12 cellular contexts compared by ENCODE assay signal in genomic region chr3:128438488-128439072, GRCh38. TPM values are rescaled to one million over a fixed set of nuclear protein-coding genes. Genes with fewer than 3 reads are reported as not detected.
A peak's percentile ranks its signal among the peaks of the same experiment; 100 is the strongest.
DNase-seq lines count a peak whose midpoint lies in the region; ATAC-seq, FAIRE-seq and TF ChIP-seq lines count a peak whose summit lies in the region.
"Had no signal": no experiment of that assay in that cellular context is flagged by ENCODE, and none has a peak within 500 bp of the region (broad histone marks: within the 10 kb centered on the region; RNA-seq: fewer than 3 reads in every experiment).

No MANE protein-coding gene starts in this region.

- peak; percentile 56 for TF ChIP-seq RAD21 in Ishikawa (IDR thresholded peaks at IDR 0.05; ENCODE audit: low read depth)
- TF ChIP-seq RAD21 in GM12878 (IDR thresholded peaks at IDR 0.05; ENCODE audit: insufficient read depth, low read depth, low read length): no peak

- SMC1A ChIA-PET in GM12878 (lab: Charles Lee; ENCODE audit: uncharacterized antibody, unreplicated experiment): interaction anchor here (0.7 kb wide), 1 partner anchor 11 kb away, joined by 3 read pairs; no protein-coding TSS in a partner anchor

- no TSS peak for BruUV-seq in GM12878 (replicated peaks; lab: Mats Ljungman, UMichigan)

- H3K4me1 ChIP-seq in GM12878 (ENCODE audit: control insufficient read depth, insufficient read depth, low read length): no peaks in the 10 kb centered on the region
- H3K4me1 ChIP-seq in lower lobe of right lung: no peaks in the 10 kb centered on the region

- H3K27ac ChIP-seq in GM12878 (ENCODE audit: control insufficient read depth, insufficient read depth) (no peak overlapping the region), lower lobe of right lung (no peak overlapping the region)

- POLR2A ChIA-PET in GM12878 (lab: Charles Lee): no interaction called here

- intact Hi-C loops in GM12878 (cut with micrococcal nuclease; ENCODE audit: unreplicated experiment) (no loop called here), lower lobe of right lung (cut with DNase I) (no loop called here)

- H3K9me3 ChIP-seq in GM12878 (replicated peaks; ENCODE audit: control insufficient read depth, insufficient read depth, low read length) (no peaks in the 10 kb centered on the region), lower lobe of right lung (no peaks in the 10 kb centered on the region)

- CTCF ChIA-PET in GM12878 (lab: Yijun Ruan, JAX): interaction anchor here (0.6 to 1.6 kb wide), 6 partner anchors 61 to 344 kb away, joined by 3 to 5 read pairs (median 4); no protein-coding TSS in a partner anchor

- peaks cover 7 to 13% of the 10 kb centered on the region in 2 experiments for H3K27me3 ChIP-seq in GM12878 (replicated peaks in 1 of 2; ENCODE audit: control insufficient read depth in 2 of 2, insufficient read depth in 2 of 2, low read length in 1 of 2)
- peaks cover 8% of the 10 kb centered on the region for H3K27me3 ChIP-seq in lower lobe of right lung (ENCODE audit: low read depth)

- TF ChIP-seq CTCF in GM12878 (IDR thresholded peaks at IDR 0.05 in 2 of 3, conservative IDR thresholded peaks at IDR 0.05 in 1 of 3; ENCODE audit: control insufficient read depth in 2 of 3, extremely low read depth in 1 of 3, insufficient read depth in 1 of 3, low read depth in 3 of 3, low read length in 3 of 3): peak; percentile 35 to 70 (median 67)
- TF ChIP-seq CTCF in lower lobe of right lung (IDR thresholded peaks at IDR 0.05): peak; percentile 23

- no peak for TF ChIP-seq EP300 in Ishikawa (IDR thresholded peaks at IDR 0.05; ENCODE audit: borderline replicate concordance)
- TF ChIP-seq EP300 in GM12878 (IDR thresholded peaks at IDR 0.05; ENCODE audit: borderline replicate concordance in 1 of 2, control insufficient read depth in 1 of 2, low read depth in 2 of 2, low read length in 2 of 2): no peak

- no peak overlapping the region for H3K9ac ChIP-seq in GM12878 (ENCODE audit: control insufficient read depth, insufficient read depth, low read length)

- H3K36me3 ChIP-seq in GM12878 (ENCODE audit: control insufficient read depth in 2 of 2, insufficient read depth in 2 of 2, low read length in 1 of 2) (no peaks in the 10 kb centered on the region), lower lobe of right lung (no peaks in the 10 kb centered on the region)

- no peak overlapping the region for H3K4me3 ChIP-seq in GM12878
- no peak overlapping the region for H3K4me3 ChIP-seq in lower lobe of right lung

- no peak overlapping the region for H3K4me2 ChIP-seq in GM12878 (ENCODE audit: control insufficient read depth, insufficient read depth)

- TF ChIP-seq POLR2A in GM12878 (IDR thresholded peaks at IDR 0.05; ENCODE audit: low read depth, low read length): no peak

- ATAC-seq in GM12878: peak; percentile 74
- peak in 1 of 2 donors; percentile 24 for ATAC-seq in lower lobe of right lung
- no peak for ATAC-seq in HG02840 (IDR thresholded peaks at IDR 0.05; ENCODE audit: low FRiP score, unreplicated experiment)
- ATAC-seq: left colon had no signal

- DNase-seq in DMS 273 (lab: John Stamatoyannopoulos, UW; ENCODE audit: unreplicated experiment) (peak; percentile 62), DMS 273 treated with DMSO at 0.1 percent for 48 hours (lab: John Stamatoyannopoulos, UW) (no peak), GM12878 (ENCODE audit: low read depth, low spot score) (no peak), lower lobe of right lung (no peak), HK-2 (ENCODE audit: unreplicated experiment) (no peak), NCI-H1436 (lab: John Stamatoyannopoulos, UW) (no peak)
- DNase-seq: left colon, NCI-H510A treated with DMSO at 0.1 percent for 48 hours had no signal

- no peaks in the 10 kb centered on the region; the same call in 1 of the 2 replicates for H4K20me1 ChIP-seq in GM12878 (ENCODE audit: control insufficient read depth, insufficient read depth)

- WGBS in GM12878 (ENCODE audit: insufficient coverage, insufficient replicate concordance, low lambda C conversion rate, missing lambda C conversion rate): 27% methylated on average over 6 of the region's 6 CpGs

- RAD21 ChIA-PET in GM12878 (lab: Charles Lee; ENCODE audit: unreplicated experiment): interaction anchor here (0.8 to 1.0 kb wide), 2 partner anchors 131 to 343 kb away, joined by 3 read pairs; no protein-coding TSS in a partner anchor

- H3K79me2 ChIP-seq in GM12878 (ENCODE audit: control insufficient read depth, insufficient read depth, low read length): no peaks in the 10 kb centered on the region

- in situ Hi-C loops in GM12878 (cut with MboI): no loop called here

- no peak for FAIRE-seq in GM12878 (lab: Jason Lieb, UNC)

- H2AFZ ChIP-seq in GM12878 (ENCODE audit: control insufficient read depth, low read depth, low read length): no peak overlapping the region

TF ChIP-seq in Ishikawa, 13 proteins besides CTCF, POLR2A, EP300 and RAD21 (continues in another document):
- TF ChIP-seq, protein P1, sequence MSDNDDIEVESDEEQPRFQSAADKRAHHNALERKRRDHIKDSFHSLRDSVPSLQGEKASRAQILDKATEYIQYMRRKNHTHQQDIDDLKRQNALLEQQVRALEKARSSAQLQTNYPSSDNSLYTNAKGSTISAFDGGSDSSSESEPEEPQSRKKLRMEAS (IDR thresholded peaks at IDR 0.05): no peak
- TF ChIP-seq EGR1 (IDR thresholded peaks at IDR 0.05) (no peak), USF1 (IDR thresholded peaks at IDR 0.05) (no peak), NFIC (IDR thresholded peaks at IDR 0.05) (no peak), TCF12 (IDR thresholded peaks at IDR 0.05; ENCODE audit: low read depth) (no peak), FOXM1 (IDR thresholded peaks at IDR 0.05; ENCODE audit: borderline replicate concordance, low read depth) (no peak), CREB1 (IDR thresholded peaks at IDR 0.05; ENCODE audit: low read depth) (no peak), ZBTB7A (IDR thresholded peaks at IDR 0.05; ENCODE audit: low read depth) (no peak)

TF ChIP-seq in GM12878, 131 proteins besides CTCF, POLR2A, EP300 and RAD21:
- TF ChIP-seq TBL1XR1 (IDR thresholded peaks at IDR 0.05; ENCODE audit: low read depth, low read length) (no peak), SIN3A (IDR thresholded peaks at IDR 0.05; ENCODE audit: low read depth, low read length) (no peak), SMC3 (IDR thresholded peaks at IDR 0.05; ENCODE audit: borderline replicate concordance, low read length) (peak; percentile 10; the same call in 1 of the 2 replicates)

RNA-seq across cellular contexts. Expression of gene DNAJB8, which starts 28.1 kb away (rescaled TPM):
- total RNA-seq in GM12878 (2013; cell fraction: nucleolus; rRNA removed): not detected in 2 replicates
- total RNA-seq in GM12878 (2014; rRNA removed) (not detected in 2 replicates), GM12878 (2014; rRNA removed; fragmentation: Illumina TruSeq; extraction: Trizol) (not detected in 2 replicates), GM12878 (2021) (not detected in 2 replicates), lower lobe of right lung (not detected)
- polyA plus RNA-seq in GM12878 (2011; ENCODE audit: low read depth): not detected
- polyA plus RNA-seq in GM12878 (2011; rRNA removed) (not detected in 2 replicates), GM12878 (2014; fragmentation: Illumina TruSeq; extraction: Trizol) (not detected in 2 replicates), GM12878 (2014; fragmentation: Nextera tagmentation; extraction: Ambion mirVana) (not detected), GM12878 (2014; rRNA removed) (not detected in 2 replicates), GM12878 (2016; fragmentation: Nextera tagmentation; extraction: Ambion mirVana) (not detected)
- polyA plus RNA-seq in GM12878 (2011; cell fraction: cytosol; rRNA removed): not detected in 2 replicates
- not detected in 2 replicates for polyA plus RNA-seq in GM12878 (2011; cell fraction: nucleus; rRNA removed)
- polyA plus RNA-seq in GM12878 (2012): not detected in 2 replicates
- not detected in 2 replicates for polyA minus RNA-seq in GM12878 (2011; rRNA and poly(A)+ RNA removed)
- polyA minus RNA-seq in GM12878 (2011; cell fraction: cytosol; rRNA and poly(A)+ RNA removed): not detected in 2 replicates
- not detected in 2 replicates for polyA minus RNA-seq in GM12878 (2011; cell fraction: nucleus; rRNA and poly(A)+ RNA removed)
- total RNA-seq: A172, left colon, renal cortical epithelial cell had no signal

RNA-seq across cellular contexts. Expression of gene GATA2, which starts 54.4 kb away (rescaled TPM):
- not detected in 2 replicates for total RNA-seq in GM12878 (2013; cell fraction: nucleolus; rRNA removed)
- total RNA-seq in GM12878 (2014; rRNA removed) (not detected in 2 replicates), GM12878 (2014; rRNA removed; fragmentation: Illumina TruSeq; extraction: Trizol) (not detected in 2 replicates), GM12878 (2021) (0.13 and 0.56 TPM in 2 replicates), lower lobe of right lung (68.3 TPM)
- not detected for polyA plus RNA-seq in GM12878 (2011; ENCODE audit: low read depth)
- polyA plus RNA-seq in GM12878 (2011; rRNA removed) (not detected in 2 replicates), GM12878 (2014; fragmentation: Illumina TruSeq; extraction: Trizol) (not detected in 2 replicates), GM12878 (2014; fragmentation: Nextera tagmentation; extraction: Ambion mirVana) (not detected), GM12878 (2014; rRNA removed) (not detected in 2 replicates), GM12878 (2016; fragmentation: Nextera tagmentation; extraction: Ambion mirVana) (not detected)
- not detected in 2 replicates for polyA plus RNA-seq in GM12878 (2011; cell fraction: cytosol; rRNA removed)
- not detected in 2 replicates for polyA plus RNA-seq in GM12878 (2011; cell fraction: nucleus; rRNA removed)
- polyA plus RNA-seq in GM12878 (2012): 0.06 TPM in 1 of 2 replicates, not detected in the other
- not detected in 2 replicates for polyA minus RNA-seq in GM12878 (2011; rRNA and poly(A)+ RNA removed)
- 0.67 and 1.8 TPM in 2 replicates for polyA minus RNA-seq in GM12878 (2011; cell fraction: cytosol; rRNA and poly(A)+ RNA removed)
- 0.29 TPM in 1 of 2 replicates, not detected in the other for polyA minus RNA-seq in GM12878 (2011; cell fraction: nucleus; rRNA and poly(A)+ RNA removed)

Comparison
In these comparisons a context has a peak if more than half of its experiments do, and no peak if none do; other contexts are left out.
1. RNA of gene GATA2, which starts 54.4 kb away (total RNA-seq): 68.3 TPM in lower lobe of right lung (single experiment); 0.13 to 0.56 TPM in GM12878; every median in the first group is over 10 times any median in the second.